In genomic region chr11:67006029-67006884, GRCh38 we compare ENCODE assay signal across 1 cellular context.
TF ChIP-seq lines count a peak whose summit lies in the region.

No MANE protein-coding gene starts in this region.

TF ChIP-seq in K562, 482 proteins besides CTCF, POLR2A, EP300 and RAD21 (continued from another document and continues in another):
- no peak for TF ChIP-seq ZNF407 (IDR thresholded peaks at IDR 0.05; ENCODE audit: low read depth)
- peak; percentile 62; the same call in 1 of the 2 replicates for TF ChIP-seq CBX5 (IDR thresholded peaks at IDR 0.05; ENCODE audit: borderline replicate concordance, low read depth)
- TF ChIP-seq SETDB1 (IDR thresholded peaks at IDR 0.05; ENCODE audit: low read length): no peak
- TF ChIP-seq YBX1 (IDR thresholded peaks at IDR 0.05): no peak
- TF ChIP-seq AFF1 (IDR thresholded peaks at IDR 0.05; ENCODE audit: low read depth in 1 of 2, partially characterized antibody in 2 of 2): peak in 1 of 2 experiments; percentile 83
- TF ChIP-seq BRF2 (IDR thresholded peaks at IDR 0.05; ENCODE audit: borderline replicate concordance, insufficient read depth, insufficient read length): no peak
- peak; percentile 72; the same call in 1 of the 2 replicates for TF ChIP-seq MEF2D (tag; conservative IDR thresholded peaks at IDR 0.05; ENCODE audit: low read depth)
- TF ChIP-seq CHAMP1 (IDR thresholded peaks at IDR 0.05): peak; percentile 83; the same call in 1 of the 2 replicates
- TF ChIP-seq SRF (CRISPR knock-in tag; IDR thresholded peaks at IDR 0.05): no peak
- peak; percentile 92 for TF ChIP-seq CBFA2T2 (conservative IDR thresholded peaks at IDR 0.05)
- TF ChIP-seq MED1 (CRISPR knock-in tag; IDR thresholded peaks at IDR 0.05; ENCODE audit: borderline replicate concordance): no peak
- peak; percentile 53 for TF ChIP-seq RBM25 (IDR thresholded peaks at IDR 0.05; ENCODE audit: low read depth, low read length, severe bottlenecking)
- no peak for TF ChIP-seq TBP (optimal IDR thresholded peaks at IDR 0.05; ENCODE audit: low read depth, low read length)
- TF ChIP-seq, protein P1, sequence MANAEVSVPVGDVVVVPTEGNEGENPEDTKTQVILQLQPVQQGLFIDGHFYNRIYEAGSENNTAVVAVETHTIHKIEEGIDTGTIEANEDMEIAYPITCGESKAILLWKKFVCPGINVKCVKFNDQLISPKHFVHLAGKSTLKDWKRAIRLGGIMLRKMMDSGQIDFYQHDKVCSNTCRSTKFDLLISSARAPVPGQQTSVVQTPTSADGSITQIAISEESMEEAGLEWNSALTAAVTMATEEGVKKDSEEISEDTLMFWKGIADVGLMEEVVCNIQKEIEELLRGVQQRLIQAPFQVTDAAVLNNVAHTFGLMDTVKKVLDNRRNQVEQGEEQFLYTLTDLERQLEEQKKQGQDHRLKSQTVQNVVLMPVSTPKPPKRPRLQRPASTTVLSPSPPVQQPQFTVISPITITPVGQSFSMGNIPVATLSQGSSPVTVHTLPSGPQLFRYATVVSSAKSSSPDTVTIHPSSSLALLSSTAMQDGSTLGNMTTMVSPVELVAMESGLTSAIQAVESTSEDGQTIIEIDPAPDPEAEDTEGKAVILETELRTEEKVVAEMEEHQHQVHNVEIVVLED (CRISPR knock-in tag; IDR thresholded peaks at IDR 0.05): no peak
- TF ChIP-seq, protein P2, sequence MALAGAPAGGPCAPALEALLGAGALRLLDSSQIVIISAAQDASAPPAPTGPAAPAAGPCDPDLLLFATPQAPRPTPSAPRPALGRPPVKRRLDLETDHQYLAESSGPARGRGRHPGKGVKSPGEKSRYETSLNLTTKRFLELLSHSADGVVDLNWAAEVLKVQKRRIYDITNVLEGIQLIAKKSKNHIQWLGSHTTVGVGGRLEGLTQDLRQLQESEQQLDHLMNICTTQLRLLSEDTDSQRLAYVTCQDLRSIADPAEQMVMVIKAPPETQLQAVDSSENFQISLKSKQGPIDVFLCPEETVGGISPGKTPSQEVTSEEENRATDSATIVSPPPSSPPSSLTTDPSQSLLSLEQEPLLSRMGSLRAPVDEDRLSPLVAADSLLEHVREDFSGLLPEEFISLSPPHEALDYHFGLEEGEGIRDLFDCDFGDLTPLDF (CRISPR knock-in tag; IDR thresholded peaks at IDR 0.05): no peak
- no peak for TF ChIP-seq ZBTB7A (IDR thresholded peaks at IDR 0.05; ENCODE audit: borderline replicate concordance, control insufficient read depth, low read depth, low read length)
- peak; percentile 71 to 92 (median 82) for TF ChIP-seq YY1 (IDR thresholded peaks at IDR 0.05; ENCODE audit: borderline replicate concordance in 1 of 3, control insufficient read depth in 1 of 3, extremely low read depth in 1 of 3, insufficient read depth in 3 of 3, insufficient read length in 1 of 3, insufficient replicate concordance in 2 of 3, low read depth in 1 of 3, low read length in 2 of 3)
- TF ChIP-seq HCFC1 (IDR thresholded peaks at IDR 0.05; ENCODE audit: low read depth, low read length): peak; percentile 54
- TF ChIP-seq RHOXF2B (CRISPR knock-in tag; conservative IDR thresholded peaks at IDR 0.05): no peak
- TF ChIP-seq KLF1 (tag; IDR thresholded peaks at IDR 0.05): peak; percentile 67; the same call in 1 of the 2 replicates
- TF ChIP-seq, protein P3, sequence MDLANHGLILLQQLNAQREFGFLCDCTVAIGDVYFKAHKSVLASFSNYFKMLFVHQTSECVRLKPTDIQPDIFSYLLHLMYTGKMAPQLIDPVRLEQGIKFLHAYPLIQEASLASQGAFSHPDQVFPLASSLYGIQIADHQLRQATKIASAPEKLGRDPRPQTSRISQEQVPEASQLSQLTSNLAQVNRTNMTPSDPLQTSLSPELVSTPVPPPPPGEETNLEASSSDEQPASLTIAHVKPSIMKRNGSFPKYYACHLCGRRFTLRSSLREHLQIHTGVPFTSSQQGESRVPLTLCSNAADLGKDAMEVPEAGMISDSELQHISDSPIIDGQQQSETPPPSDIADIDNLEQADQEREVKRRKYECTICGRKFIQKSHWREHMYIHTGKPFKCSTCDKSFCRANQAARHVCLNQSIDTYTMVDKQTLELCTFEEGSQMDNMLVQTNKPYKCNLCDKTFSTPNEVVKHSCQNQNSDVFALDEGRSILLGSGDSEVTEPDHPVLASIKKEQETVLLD (IDR thresholded peaks at IDR 0.05): no peak
- 0 out of 4 replicates have a peak, but pooled peaks of 1 of the 2 experiments have one; percentile 61 for TF ChIP-seq TEAD1 (CRISPR knock-in tag; IDR thresholded peaks at IDR 0.05)
